1 cellular context compared by ENCODE assay signal in genomic region chr15:95286911-95287769, GRCh38.
TF ChIP-seq lines count a peak whose summit lies in the region.

No MANE protein-coding gene starts in this region.

TF ChIP-seq in GM23338, 12 proteins besides CTCF, POLR2A, EP300 and RAD21 (continued from another document):
- no peak for TF ChIP-seq ZNF462 (CRISPR knock-in tag; IDR thresholded peaks at IDR 0.05)
- no peak for TF ChIP-seq EZH2 (IDR thresholded peaks at IDR 0.05; ENCODE audit: low read depth, unreplicated experiment)
TF ChIP-seq in GM23338: peak in this region for 0.
